Comparison of ENCODE assay signal across 8 cellular contexts in the genomic region with DNA sequence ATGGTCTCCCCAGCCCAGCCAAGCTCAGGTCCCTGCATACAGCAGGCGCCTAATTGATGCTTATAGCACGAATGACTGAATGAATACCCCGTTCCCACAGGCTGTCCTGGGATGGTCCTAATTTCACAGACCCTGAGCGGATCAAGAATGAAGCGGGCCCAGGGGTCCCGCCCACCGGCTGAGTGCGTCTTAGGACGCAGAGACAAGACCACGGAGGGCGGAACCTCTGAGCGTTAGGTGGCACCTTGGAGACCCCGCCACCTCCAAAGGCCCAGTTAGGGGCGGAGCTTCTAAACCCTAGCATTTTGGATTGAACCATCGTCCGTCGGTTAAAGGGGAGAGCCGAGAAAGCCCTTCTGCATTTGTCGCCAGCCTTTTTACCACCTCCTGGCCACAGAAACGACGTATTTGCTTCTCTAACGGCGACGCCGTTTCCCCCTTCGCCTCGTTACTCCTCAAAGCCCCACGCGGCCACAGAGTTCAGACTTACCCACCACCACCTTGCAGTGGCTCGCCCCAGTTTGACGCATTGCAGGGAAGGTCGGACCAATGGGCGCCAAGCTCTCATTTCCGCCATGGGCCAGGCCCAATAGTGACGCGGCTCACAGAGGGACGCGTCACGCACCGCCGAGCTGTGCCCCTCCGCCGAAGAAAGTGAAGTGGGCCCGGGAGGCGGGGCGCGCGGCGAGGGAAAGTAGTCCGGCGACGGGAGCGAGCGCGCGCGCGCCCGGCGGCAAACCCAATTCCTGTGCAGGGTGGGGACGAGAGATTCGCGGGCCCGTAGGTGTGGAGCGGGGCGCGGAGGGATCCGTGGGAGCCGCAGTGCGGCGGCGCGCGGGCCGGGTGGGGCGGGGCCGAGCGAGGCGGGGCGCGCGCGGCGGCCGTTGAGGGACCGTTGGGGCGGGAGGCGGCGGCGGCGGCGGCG. TPM values are rescaled to one million over a fixed set of nuclear protein-coding genes. Genes with fewer than 3 reads are reported as not detected.
DNase-seq lines count a peak whose midpoint lies in the region; ATAC-seq, FAIRE-seq and TF ChIP-seq lines count a peak whose summit lies in the region.

No MANE protein-coding gene starts in this region.

- FAIRE-seq in GM12892 (lab: Jason Lieb, UNC) = peak; percentile 95

- peaks cover 2% of the 10 kb centered on the region for H3K36me3 ChIP-seq in left ventricle myocardium inferior
- H3K36me3 ChIP-seq in upper lobe of right lung = peaks cover 4% of the 10 kb centered on the region

- DNase-seq in GM12892 (ENCODE audit: insufficient read length) (peak; percentile 91), NCI-H1417 treated with DMSO at 0.1 percent for 48 hours (lab: John Stamatoyannopoulos, UW) (peak; percentile 75), T follicular helper cell (ENCODE audit: low read depth) (peak; percentile 95), amniotic epithelial cell (ENCODE audit: low read depth) (peak; percentile 97), left ventricle myocardium inferior (peak; percentile 99), posterior vena cava (ENCODE audit: low spot score) (peak; percentile 99), upper lobe of right lung (peak; percentile 97)

- H3K9me3 ChIP-seq in left ventricle myocardium inferior (replicated peaks) = peaks cover 20% of the 10 kb centered on the region
- no peaks in the 10 kb centered on the region for H3K9me3 ChIP-seq in upper lobe of right lung

- TF ChIP-seq POLR2A in GM12892 (IDR thresholded peaks at IDR 0.05; ENCODE audit: low read depth, low read length) = peak; percentile 87

- ATAC-seq in HG02798 (IDR thresholded peaks at IDR 0.05; ENCODE audit: poor library complexity, unreplicated experiment) (peak; percentile 84), upper lobe of right lung (peak; percentile 95)

- intact Hi-C loops in left ventricle myocardium inferior (cut with micrococcal nuclease) (no loop called here), posterior vena cava (cut with DNase I) (loop anchor here in 1 of 2 donors (10.0 kb wide), 1 partner anchor 134 kb away; no protein-coding TSS in a partner anchor), upper lobe of right lung (cut with DNase I) (no loop called here)

- H3K4me3 ChIP-seq in left ventricle myocardium inferior (peak overlapping the region; percentile 100), upper lobe of right lung (peak overlapping the region; percentile 95)

- H3K27me3 ChIP-seq in left ventricle myocardium inferior (ENCODE audit: low read depth) (no peaks in the 10 kb centered on the region), upper lobe of right lung (no peaks in the 10 kb centered on the region)

- TF ChIP-seq CTCF in left ventricle myocardium inferior (IDR thresholded peaks at IDR 0.05; ENCODE audit: borderline replicate concordance) = no peak
- TF ChIP-seq CTCF in upper lobe of right lung (IDR thresholded peaks at IDR 0.05) = no peak

- H3K27ac ChIP-seq in left ventricle myocardium inferior (replicated peaks) (peak overlapping the region; percentile 98), upper lobe of right lung (peak overlapping the region; percentile 100)

- H3K4me1 ChIP-seq in left ventricle myocardium inferior (peaks cover 49% of the 10 kb centered on the region), upper lobe of right lung (peaks cover 27% of the 10 kb centered on the region)

RNA-seq across cellular contexts. Expression of a gene that starts 0.5 kb away (rescaled TPM):
- 340 TPM for polyA plus RNA-seq in GM12892 (2012; ENCODE audit: missing spikeins)
- 294 TPM for total RNA-seq in left ventricle myocardium inferior
- total RNA-seq in posterior vena cava = 100 to 1,000 TPM; 182 to 244 TPM
- 142 TPM for total RNA-seq in upper lobe of right lung

RNA-seq across cellular contexts. Expression of a gene that starts 24.2 kb away (rescaled TPM):
- 13.5 TPM for polyA plus RNA-seq in GM12892 (2012; ENCODE audit: missing spikeins)
- 3.7 TPM for total RNA-seq in left ventricle myocardium inferior
- 10 to 100 TPM; 17.3 to 29.8 TPM for total RNA-seq in posterior vena cava
- 12.6 TPM for total RNA-seq in upper lobe of right lung

RNA-seq across cellular contexts. Expression of a gene that starts 35.3 kb away (rescaled TPM):
- polyA plus RNA-seq in GM12892 (2012; ENCODE audit: missing spikeins) = 21.2 TPM
- total RNA-seq in left ventricle myocardium inferior (not detected), posterior vena cava (not detected), upper lobe of right lung (not detected)

Comparison
In these comparisons a context has a peak if more than half of its experiments do, and no peak if none do; other contexts are left out.
1. Peak in every context shown above with its lines: DNase-seq, ATAC-seq, H3K4me3 ChIP-seq and H3K27ac ChIP-seq.